8 cellular contexts compared by ENCODE assay signal in the genomic region with DNA sequence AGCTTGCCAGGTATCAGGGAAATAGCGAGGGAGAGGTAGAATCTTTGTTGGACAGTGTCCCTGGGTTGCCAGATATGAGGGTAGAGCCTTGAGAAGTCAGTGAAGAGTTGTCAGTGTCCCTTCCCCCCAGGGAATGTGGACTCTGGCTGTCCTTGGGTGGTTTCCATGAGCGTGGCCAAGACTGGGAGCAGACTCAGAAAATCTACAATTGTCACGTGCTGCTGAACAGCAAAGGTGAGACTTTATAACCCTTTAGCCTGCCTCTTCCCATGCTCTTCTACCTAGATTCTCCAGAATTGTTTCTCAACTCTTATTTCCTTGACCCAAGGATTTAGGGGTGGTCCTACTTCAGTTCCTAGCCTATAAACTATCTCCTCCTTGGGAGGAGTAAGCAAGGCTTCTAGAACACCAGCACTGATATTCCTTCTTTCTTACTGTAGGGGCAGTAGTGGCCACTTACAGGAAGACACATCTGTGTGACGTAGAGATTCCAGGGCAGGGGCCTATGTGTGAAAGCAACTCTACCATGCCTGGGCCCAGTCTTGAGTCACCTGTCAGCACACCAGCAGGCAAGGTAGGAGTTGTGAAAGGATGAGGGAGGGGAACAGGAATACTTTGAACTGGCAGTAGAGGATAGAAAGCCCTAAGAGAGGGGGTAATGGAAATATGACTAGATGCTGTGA. TPM values are rescaled to one million over a fixed set of nuclear protein-coding genes. Genes with fewer than 3 reads are reported as not detected.
DNase-seq lines count a peak whose midpoint lies in the region; ATAC-seq and TF ChIP-seq lines count a peak whose summit lies in the region.

No MANE protein-coding gene starts in this region.

- no peak overlapping the region for H3K4me3 ChIP-seq in HEK293 (ENCODE audit: low read depth, low read length)

- H3K27ac Mint-ChIP-seq in activated T-helper 1 cell treated with anti-CD3 and anti-CD28 coated beads, Interleukin-12 subunit alpha, Interleukin-12 subunit beta, Interleukin-2, Interleukin-4 antibody, amounts not matched to agents 30 ng/mL and 10 ng/mL and 1 ng/mL, durations not matched to agents 14 hours and 24 hours and 36 hours, result peak overlapping the region; percentile 96

- peaks cover 15 to 61% of the 10 kb centered on the region in 2 experiments for H3K36me3 ChIP-seq in HEK293 (ENCODE audit: control insufficient read depth in 2 of 2, insufficient read depth in 1 of 2, low read length in 2 of 2)

- peak overlapping the region; percentile 97 for H3K4me3 Mint-ChIP-seq in activated T-helper 1 cell treated with anti-CD3 and anti-CD28 coated beads, Interleukin-12 subunit alpha, Interleukin-12 subunit beta, Interleukin-2, Interleukin-4 antibody, amounts not matched to agents 30 ng/mL and 10 ng/mL and 1 ng/mL, durations not matched to agents 14 hours and 24 hours and 36 hours

- no peaks in the 10 kb centered on the region for H3K27me3 ChIP-seq in foreskin keratinocyte

- CTCF ChIA-PET in HEK293 (lab: Yijun Ruan, JAX), result interaction anchor here (0.9 kb wide), 1 partner anchor 14 kb away, joined by 3 read pairs; no protein-coding TSS in a partner anchor

- H3K27me3 Mint-ChIP-seq in activated T-helper 1 cell treated with anti-CD3 and anti-CD28 coated beads, Interleukin-12 subunit alpha, Interleukin-12 subunit beta, Interleukin-2, Interleukin-4 antibody, amounts not matched to agents 30 ng/mL and 10 ng/mL and 1 ng/mL, durations not matched to agents 14 hours and 24 hours and 36 hours (ENCODE audit: insufficient read depth), result no peaks in the 10 kb centered on the region

- peaks cover 51% of the 10 kb centered on the region for H3K36me3 Mint-ChIP-seq in activated T-helper 1 cell treated with anti-CD3 and anti-CD28 coated beads, Interleukin-12 subunit alpha, Interleukin-12 subunit beta, Interleukin-2, Interleukin-4 antibody, amounts not matched to agents 30 ng/mL and 10 ng/mL and 1 ng/mL, durations not matched to agents 14 hours and 24 hours and 36 hours (ENCODE audit: low read depth)

- TF ChIP-seq CTCF in HEK293 (tag by site-specific recombination; IDR thresholded peaks at IDR 0.05) (peak; percentile 28), foreskin keratinocyte (conservative IDR thresholded peaks at IDR 0.05) (peak; percentile 68)

- H3K4me1 ChIP-seq in HEK293 (ENCODE audit: control insufficient read depth, insufficient read depth, low read length) (peaks cover 9% of the 10 kb centered on the region), foreskin keratinocyte (peaks cover 15% of the 10 kb centered on the region)

- no peaks in the 10 kb centered on the region for H3K9me3 ChIP-seq in HEK293 (ENCODE audit: control insufficient read depth, insufficient read depth, low read depth, low read length)

- H3K4me1 Mint-ChIP-seq in activated T-helper 1 cell treated with anti-CD3 and anti-CD28 coated beads, Interleukin-12 subunit alpha, Interleukin-12 subunit beta, Interleukin-2, Interleukin-4 antibody, amounts not matched to agents 30 ng/mL and 10 ng/mL and 1 ng/mL, durations not matched to agents 14 hours and 24 hours and 36 hours (ENCODE audit: low read depth), result peaks cover 60% of the 10 kb centered on the region

- peak; percentile 58 for ATAC-seq in foreskin keratinocyte

- POLR2A ChIA-PET in HEK293 (lab: Yijun Ruan, JAX), result interaction anchor here (0.6 kb wide), 1 partner anchor 43 kb away, joined by 5 read pairs; no protein-coding TSS in a partner anchor

- no peaks in the 10 kb centered on the region for H3K9me3 Mint-ChIP-seq in activated T-helper 1 cell treated with anti-CD3 and anti-CD28 coated beads, Interleukin-12 subunit alpha, Interleukin-12 subunit beta, Interleukin-2, Interleukin-4 antibody, amounts not matched to agents 30 ng/mL and 10 ng/mL and 1 ng/mL, durations not matched to agents 14 hours and 24 hours and 36 hours

- H3K27ac ChIP-seq in HEK293 (ENCODE audit: extremely low read depth, low read depth, low read length) (peak overlapping the region; percentile 26), foreskin keratinocyte (peak overlapping the region; percentile 90)

- intact Hi-C loops in activated T-helper 1 cell treated with anti-CD3 and anti-CD28 coated beads, Interleukin-12 subunit alpha, Interleukin-12 subunit beta, Interleukin-2, Interleukin-4 antibody, amounts not matched to agents 30 ng/mL and 10 ng/mL and 1 ng/mL, durations not matched to agents 14 hours and 24 hours and 36 hours (cut with micrococcal nuclease), result loop anchor here (1.0 to 5.0 kb wide), 8 partner anchors 13 to 278 kb away; a partner anchor contains a TSS

- DNase-seq in DMS114 treated with DMSO at 0.1 percent for 48 hours (lab: John Stamatoyannopoulos, UW; ENCODE audit: unreplicated experiment) (peak; percentile 91), OCI-M1 (lab: John Stamatoyannopoulos, UW) (peak; percentile 79), foreskin keratinocyte (peak; percentile 70 to 86), retina (peak; percentile 5), ecto neural progenitor cell (ENCODE audit: low spot score) (no peak), NCI-H510A (lab: John Stamatoyannopoulos, UW) (no peak)
- peak; percentile 47 for DNase-seq in activated T-helper 1 cell treated with anti-CD3 and anti-CD28 coated beads, Interleukin-12 subunit alpha, Interleukin-12 subunit beta, Interleukin-2, Interleukin-4 antibody, amounts not matched to agents 30 ng/mL and 10 ng/mL and 1 ng/mL, durations not matched to agents 14 hours and 24 hours and 36 hours (ENCODE audit: low spot score)

TF ChIP-seq in HEK293, 187 proteins besides CTCF, POLR2A, EP300 and RAD21:
- TF ChIP-seq ZNF560 (tag by site-specific recombination; IDR thresholded peaks at IDR 0.05; ENCODE audit: borderline replicate concordance) (no peak), ZNF335 (tag by site-specific recombination; conservative IDR thresholded peaks at IDR 0.05) (0 out of 2 replicates have a peak, but pooled peaks have one; percentile 47), ZNF146 (tag by site-specific recombination; IDR thresholded peaks at IDR 0.05) (no peak), ZBTB20 (tag by site-specific recombination; IDR thresholded peaks at IDR 0.05) (peak; percentile 27; the same call in 1 of the 2 replicates), ZEB2 (tag by site-specific recombination; IDR thresholded peaks at IDR 0.05) (no peak), GLI2 (tag by site-specific recombination; IDR thresholded peaks at IDR 0.05; ENCODE audit: borderline replicate concordance, low read depth) (no peak), OSR2 (tag by site-specific recombination; IDR thresholded peaks at IDR 0.05) (no peak), ZNF629 (tag by site-specific recombination; IDR thresholded peaks at IDR 0.05) (peak; percentile 42; the same call in 1 of the 2 replicates)
TF ChIP-seq in HEK293: peak in this region for 3.

RNA-seq across cellular contexts. Expression of a gene that starts 1.6 kb away (rescaled TPM):
- total RNA-seq in activated T-helper 1 cell treated with anti-CD3 and anti-CD28 coated beads, Interleukin-12 subunit alpha, Interleukin-12 subunit beta, Interleukin-2, Interleukin-4 antibody, amounts not matched to agents 30 ng/mL and 10 ng/mL and 1 ng/mL, durations not matched to agents 14 hours and 24 hours and 36 hours, result 51.3 and 56.3 TPM in 2 replicates
- 40.5 and 45.9 TPM in 2 replicates for total RNA-seq in foreskin keratinocyte
- 46.1 and 46.3 TPM in 2 replicates for polyA plus RNA-seq in foreskin keratinocyte

RNA-seq across cellular contexts. Expression of a gene that starts 1.7 kb away (rescaled TPM):
- total RNA-seq in activated T-helper 1 cell treated with anti-CD3 and anti-CD28 coated beads, Interleukin-12 subunit alpha, Interleukin-12 subunit beta, Interleukin-2, Interleukin-4 antibody, amounts not matched to agents 30 ng/mL and 10 ng/mL and 1 ng/mL, durations not matched to agents 14 hours and 24 hours and 36 hours, result 147 and 164 TPM in 2 replicates
- total RNA-seq in foreskin keratinocyte, result 105 and 127 TPM in 2 replicates
- polyA plus RNA-seq in foreskin keratinocyte, result 251 and 255 TPM in 2 replicates

RNA-seq across cellular contexts. Expression of a gene that starts 12.9 kb away (rescaled TPM):
- 44.5 and 48.0 TPM in 2 replicates for total RNA-seq in activated T-helper 1 cell treated with anti-CD3 and anti-CD28 coated beads, Interleukin-12 subunit alpha, Interleukin-12 subunit beta, Interleukin-2, Interleukin-4 antibody, amounts not matched to agents 30 ng/mL and 10 ng/mL and 1 ng/mL, durations not matched to agents 14 hours and 24 hours and 36 hours
- 28.0 and 30.4 TPM in 2 replicates for total RNA-seq in foreskin keratinocyte
- 32.5 and 33.5 TPM in 2 replicates for polyA plus RNA-seq in foreskin keratinocyte

RNA-seq across cellular contexts. Expression of a gene that starts 21.4 kb away (rescaled TPM):
- total RNA-seq in activated T-helper 1 cell treated with anti-CD3 and anti-CD28 coated beads, Interleukin-12 subunit alpha, Interleukin-12 subunit beta, Interleukin-2, Interleukin-4 antibody, amounts not matched to agents 30 ng/mL and 10 ng/mL and 1 ng/mL, durations not matched to agents 14 hours and 24 hours and 36 hours, result not detected in 2 replicates
- total RNA-seq in foreskin keratinocyte, result 1.3 and 2.0 TPM in 2 replicates
- 1.7 and 1.8 TPM in 2 replicates for polyA plus RNA-seq in foreskin keratinocyte

RNA-seq across cellular contexts. Expression of a gene that starts 30.2 kb away (rescaled TPM):
- total RNA-seq in activated T-helper 1 cell treated with anti-CD3 and anti-CD28 coated beads, Interleukin-12 subunit alpha, Interleukin-12 subunit beta, Interleukin-2, Interleukin-4 antibody, amounts not matched to agents 30 ng/mL and 10 ng/mL and 1 ng/mL, durations not matched to agents 14 hours and 24 hours and 36 hours, result not detected in 2 replicates
- 0.67 and 1.2 TPM in 2 replicates for total RNA-seq in foreskin keratinocyte
- 0.19 and 0.39 TPM in 2 replicates for polyA plus RNA-seq in foreskin keratinocyte

Comparison
In these comparisons a context has a peak if more than half of its experiments do, and no peak if none do; other contexts are left out.
1. DNase-seq: peak in DMS114 treated with DMSO at 0.1 percent for 48 hours (single experiment), OCI-M1 (single experiment), activated T-helper 1 cell treated with anti-CD3 and anti-CD28 coated beads, Interleukin-12 subunit alpha, Interleukin-12 subunit beta, Interleukin-2, Interleukin-4 antibody, amounts not matched to agents 30 ng/mL and 10 ng/mL and 1 ng/mL, durations not matched to agents 14 hours and 24 hours and 36 hours (single experiment), foreskin keratinocyte (2 of 2) and retina (single experiment); none in ecto neural progenitor cell (single experiment) and NCI-H510A (single experiment).